ENCODE assay signal across 10 cellular contexts in the genomic region with DNA sequence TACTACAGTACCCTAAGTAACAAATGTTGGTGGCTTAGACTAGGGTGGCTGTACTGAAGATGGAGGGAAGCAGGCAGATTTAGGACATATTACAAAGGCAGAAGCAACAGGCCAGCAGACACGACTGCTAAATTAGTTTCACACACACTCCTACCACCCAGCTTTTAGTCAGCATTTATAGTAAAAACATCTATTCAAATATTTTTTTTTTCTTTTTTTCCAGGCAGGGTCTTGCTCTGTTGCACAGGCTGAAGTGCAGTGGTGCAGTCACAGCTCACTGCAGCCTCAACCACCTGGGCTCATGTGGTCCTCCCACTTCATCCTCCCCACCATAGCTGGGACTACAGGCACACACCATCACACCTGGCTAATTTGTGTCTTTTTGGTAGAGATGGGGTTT.
DNase-seq lines count a peak whose midpoint lies in the region; ATAC-seq and FAIRE-seq lines count a peak whose summit lies in the region.
"Had no signal": no experiment of that assay in that cellular context is flagged by ENCODE, and none has a peak within 500 bp of the region (broad histone marks: within the 10 kb centered on the region; RNA-seq: fewer than 3 reads in every experiment).

No MANE protein-coding gene starts in this region.

- no peak for DNase-seq in activated T-cell treated with anti-CD3 and anti-CD28 coated beads, Interleukin-2, amount 50 U/mL, for 24 hours
- DNase-seq in activated T-cell treated with anti-CD3 and anti-CD28 coated beads, Interleukin-2, amount 50 U/mL, for 1 hour: no peak
- DNase-seq in HPDE6-E6E7 (ENCODE audit: extremely low spot score): no peak
- DNase-seq in urothelium cell line (ENCODE audit: low spot score): no peak
- no peak for DNase-seq in superior temporal gyrus (ENCODE audit: extremely low spot score)
- DNase-seq: activated CD4-positive, alpha-beta T cell treated with anti-CD3 and anti-CD28 coated beads, Interleukin-2, amount 10 ng/mL, durations not matched to agents 24 days and 14 days; posterior cingulate gyrus had no signal

- peaks cover 59% of the 10 kb centered on the region for H3K4me1 Mint-ChIP-seq in activated T-cell treated with anti-CD3 and anti-CD28 coated beads, Interleukin-2, amount 50 U/mL, for 24 hours (ENCODE audit: low read depth)
- peaks cover 52% of the 10 kb centered on the region for H3K4me1 Mint-ChIP-seq in stimulated activated memory B cell treated with anti-CD40 and anti-IgM and Interleukin-4, amounts not matched to agents 10 μg/mL and 1 μg/mL and 100 μg/mL, for 72 hours

- peaks cover 67% of the 10 kb centered on the region for H3K36me3 Mint-ChIP-seq in activated T-cell treated with anti-CD3 and anti-CD28 coated beads, Interleukin-2, amount 50 U/mL, for 24 hours (ENCODE audit: low read depth)
- peaks cover 28% of the 10 kb centered on the region for H3K36me3 Mint-ChIP-seq in stimulated activated memory B cell treated with anti-CD40 and anti-IgM and Interleukin-4, amounts not matched to agents 10 μg/mL and 1 μg/mL and 100 μg/mL, for 72 hours

- peak; percentile 82 for ATAC-seq in HG02588 (IDR thresholded peaks at IDR 0.05; ENCODE audit: unreplicated experiment)
- peak; percentile 67 for ATAC-seq in HG03558 (IDR thresholded peaks at IDR 0.05; ENCODE audit: extremely low read depth, unreplicated experiment)
- ATAC-seq in stimulated activated memory B cell treated with anti-CD40 and anti-IgM and Interleukin-4, amounts not matched to agents 10 μg/mL and 1 μg/mL and 100 μg/mL, for 72 hours: peak; percentile 97

- no peak overlapping the region for H3K4me3 Mint-ChIP-seq in activated T-cell treated with anti-CD3 and anti-CD28 coated beads, Interleukin-2, amount 50 U/mL, for 24 hours
- no peak overlapping the region for H3K4me3 Mint-ChIP-seq in stimulated activated memory B cell treated with anti-CD40 and anti-IgM and Interleukin-4, amounts not matched to agents 10 μg/mL and 1 μg/mL and 100 μg/mL, for 72 hours
- H3K4me3 Mint-ChIP-seq: activated CD4-positive, alpha-beta T cell treated with anti-CD3 and anti-CD28 coated beads, Interleukin-2, amount 10 ng/mL, durations not matched to agents 24 days and 14 days had no signal

- no peaks in the 10 kb centered on the region for H3K9me3 Mint-ChIP-seq in activated T-cell treated with anti-CD3 and anti-CD28 coated beads, Interleukin-2, amount 50 U/mL, for 24 hours
- H3K9me3 Mint-ChIP-seq in stimulated activated memory B cell treated with anti-CD40 and anti-IgM and Interleukin-4, amounts not matched to agents 10 μg/mL and 1 μg/mL and 100 μg/mL, for 72 hours: no peaks in the 10 kb centered on the region
- H3K9me3 Mint-ChIP-seq: activated CD4-positive, alpha-beta T cell treated with anti-CD3 and anti-CD28 coated beads, Interleukin-2, amount 10 ng/mL, durations not matched to agents 24 days and 14 days had no signal

- no peak for FAIRE-seq in urothelium cell line (lab: Jason Lieb, UNC)

- no peaks in the 10 kb centered on the region for H3K27me3 Mint-ChIP-seq in activated T-cell treated with anti-CD3 and anti-CD28 coated beads, Interleukin-2, amount 50 U/mL, for 24 hours
- H3K27me3 Mint-ChIP-seq in stimulated activated memory B cell treated with anti-CD40 and anti-IgM and Interleukin-4, amounts not matched to agents 10 μg/mL and 1 μg/mL and 100 μg/mL, for 72 hours: no peaks in the 10 kb centered on the region
- H3K27me3 Mint-ChIP-seq: activated CD4-positive, alpha-beta T cell treated with anti-CD3 and anti-CD28 coated beads, Interleukin-2, amount 10 ng/mL, durations not matched to agents 24 days and 14 days had no signal

- H3K27ac Mint-ChIP-seq in activated T-cell treated with anti-CD3 and anti-CD28 coated beads, Interleukin-2, amount 50 U/mL, for 24 hours: peak overlapping the region; percentile 79
- H3K27ac Mint-ChIP-seq in stimulated activated memory B cell treated with anti-CD40 and anti-IgM and Interleukin-4, amounts not matched to agents 10 μg/mL and 1 μg/mL and 100 μg/mL, for 72 hours: peak overlapping the region; percentile 80
- H3K27ac Mint-ChIP-seq: activated CD4-positive, alpha-beta T cell treated with anti-CD3 and anti-CD28 coated beads, Interleukin-2, amount 10 ng/mL, durations not matched to agents 24 days and 14 days had no signal
